In the genomic region with DNA sequence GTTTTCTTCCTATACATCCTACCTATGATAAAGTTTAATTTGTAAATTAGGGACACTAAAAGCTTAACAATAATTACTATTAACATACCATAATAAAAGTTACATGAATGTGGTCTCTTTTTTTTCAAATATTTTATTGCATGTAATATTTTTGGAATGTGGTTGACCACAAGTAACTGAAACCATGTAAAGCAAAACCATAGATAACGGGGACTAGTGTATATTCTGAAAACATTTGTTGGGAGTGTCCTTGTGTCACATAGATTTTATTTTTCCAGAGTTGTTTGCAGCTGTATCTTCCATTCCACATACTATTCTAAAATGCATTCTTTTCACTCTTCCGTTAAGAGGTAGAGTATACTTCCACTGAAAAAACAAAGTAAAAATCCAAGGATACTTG, we compare ENCODE assay signal across 24 cellular contexts.
"Had no signal": no experiment of that assay in that cellular context is flagged by ENCODE, and none has a peak within 500 bp of the region (broad histone marks: within the 10 kb centered on the region; RNA-seq: fewer than 3 reads in every experiment).

No MANE protein-coding gene starts in this region.

- H3K27ac ChIP-seq: brain microvascular endothelial cell, colonic mucosa, epithelial cell of prostate, foreskin keratinocyte, left lung, sigmoid colon, stomach, upper lobe of left lung had no signal

- H3K4me3 ChIP-seq: colonic mucosa, left lung, sigmoid colon, stomach, upper lobe of left lung had no signal

- H3K4me1 ChIP-seq: colonic mucosa, left lung, sigmoid colon, stomach, upper lobe of left lung had no signal

- H3K27me3 ChIP-seq: brain microvascular endothelial cell, colonic mucosa, foreskin keratinocyte, left lung, sigmoid colon, stomach, upper lobe of left lung had no signal

- ATAC-seq: foreskin keratinocyte; left lung; stimulated activated effector memory CD8-positive, alpha-beta T cell treated with anti-CD3 and anti-CD28 coated beads, Interleukin-12 subunit alpha, Interleukin-12 subunit beta, amount 100 ng/mL, for 72 hours had no signal

- DNase-seq: activated CD4-positive, alpha-beta T cell treated with anti-CD3 and anti-CD28 coated beads, Interleukin-2, amount 50 U/mL, for 1 hour; activated CD8-positive, alpha-beta memory T cell treated with anti-CD3 and anti-CD28 coated beads for 24 hours; activated CD8-positive, alpha-beta memory T cell treated with anti-CD3 and anti-CD28 coated beads, Interleukin-2, amount 50 U/mL, for 48 hours; activated effector memory CD4-positive, alpha-beta T cell treated with Interleukin-2 at 50 U/mL for 16 hours; activated naive CD4-positive, alpha-beta T cell treated with anti-CD3 and anti-CD28 coated beads, Interleukin-2, amount 10 ng/mL, durations not matched to agents 7 days and 5 days; activated T-cell treated with anti-CD3 and anti-CD28 coated beads, Interleukin-2, amount 50 U/mL, for 48 hours; aorta; brain microvascular endothelial cell; central memory CD4-positive, alpha-beta T cell; colonic mucosa; endodermal cell; foreskin keratinocyte; glutamatergic neuron; hypothalamus; left lung; midbrain; nephron progenitor cell; nucleus accumbens; sigmoid colon; stimulated activated CD4-positive, alpha-beta T cell treated with anti-CD3 and anti-CD28 coated beads, Interleukin-4, amount 100 ng/mL, for 24 hours; stomach; upper lobe of left lung had no signal

- H3K36me3 ChIP-seq: brain microvascular endothelial cell, colonic mucosa, left lung, sigmoid colon, stomach, upper lobe of left lung had no signal

- H3K9me3 ChIP-seq: colonic mucosa, left lung, sigmoid colon, upper lobe of left lung had no signal
